ENCODE assay signal across 19 cellular contexts in the genomic region with DNA sequence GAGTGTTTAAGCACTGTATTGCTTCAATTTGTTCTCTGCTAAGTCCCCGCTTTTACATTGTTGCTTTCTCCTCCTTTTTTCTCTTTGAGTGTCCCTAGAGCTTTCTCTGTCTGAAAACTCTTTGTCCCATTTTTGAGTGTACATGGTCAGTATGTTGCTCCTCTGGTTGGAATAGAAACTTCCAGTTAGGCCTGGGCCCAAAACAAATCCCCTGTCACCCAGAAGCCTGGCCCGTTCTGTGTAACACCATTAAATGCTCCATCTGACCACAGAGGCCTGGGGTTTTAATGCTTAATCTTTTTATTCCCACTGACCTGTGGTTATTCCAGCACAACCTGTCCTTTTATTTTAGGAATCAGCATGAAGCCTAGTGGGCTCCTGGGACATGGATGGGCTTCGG.
"Had no signal": no experiment of that assay in that cellular context is flagged by ENCODE, and none has a peak within 500 bp of the region (broad histone marks: within the 10 kb centered on the region; RNA-seq: fewer than 3 reads in every experiment).

No MANE protein-coding gene starts in this region.

- H3K36me3 Mint-ChIP-seq: activated CD8-positive, alpha-beta memory T cell treated with anti-CD3 and anti-CD28 coated beads, Interleukin-2, amount 10 ng/mL, durations not matched to agents 7 days and 5 days; activated naive CD4-positive, alpha-beta T cell treated with anti-CD3 and anti-CD28 coated beads, Interleukin-2, amount 10 ng/mL, durations not matched to agents 7 days and 5 days; memory B cell; natural killer cell; stimulated activated naive B cell treated with anti-CD40 and anti-IgM and Interleukin-4, amounts not matched to agents 10 μg/mL and 1 μg/mL and 100 μg/mL, for 72 hours had no signal

- H3K9me3 Mint-ChIP-seq: activated naive CD4-positive, alpha-beta T cell treated with anti-CD3 and anti-CD28 coated beads, Interleukin-2, amount 10 ng/mL, durations not matched to agents 7 days and 5 days; activated T-helper 2 cell treated with anti-CD3 and anti-CD28 coated beads, Interferon-gamma antibody, Interleukin-2, Interleukin-4, amounts not matched to agents 10 μg/mL and 5 μg/mL and 100 μg/mL, durations not matched to agents 14 hours and 24 hours and 36 hours; central memory CD8-positive, alpha-beta T cell; memory B cell; natural killer cell had no signal

- DNase-seq: activated CD4-positive, alpha-beta T cell treated with anti-CD3 and anti-CD28 coated beads, Interleukin-2, amount 50 U/mL, for 4 hours; activated CD4-positive, CD25-positive, alpha-beta regulatory T cell treated with anti-CD3 and anti-CD28 coated beads, Interleukin-2, amount 50 U/mL, for 72 hours; activated CD8-positive, alpha-beta memory T cell treated with anti-CD3 and anti-CD28 coated beads, Interleukin-2, amount 10 ng/mL, durations not matched to agents 7 days and 5 days; activated naive CD4-positive, alpha-beta T cell treated with anti-CD3 and anti-CD28 coated beads, Interleukin-2, amount 10 ng/mL, durations not matched to agents 7 days and 5 days; activated T-cell treated with anti-CD3 and anti-CD28 coated beads, Interleukin-2, amount 50 U/mL, for 1 hour; body of pancreas; effector memory CD8-positive, alpha-beta T cell; natural killer cell; stimulated activated CD4-positive, alpha-beta T cell treated with anti-CD3 and anti-CD28 coated beads, Interleukin-2, amount 100 ng/mL, for 48 hours; stimulated activated naive B cell treated with anti-CD40 and anti-IgM and Interleukin-4, amounts not matched to agents 10 μg/mL and 1 μg/mL and 100 μg/mL, for 72 hours; SW 1271; upper lobe of right lung had no signal

- H3K4me1 ChIP-seq: body of pancreas, upper lobe of right lung had no signal

- H3K9me3 ChIP-seq: body of pancreas, mucosa of descending colon, neutrophil, upper lobe of right lung had no signal

- H3K36me3 ChIP-seq: neutrophil, upper lobe of right lung had no signal

- H3K27ac Mint-ChIP-seq: activated CD8-positive, alpha-beta memory T cell treated with anti-CD3 and anti-CD28 coated beads, Interleukin-2, amount 10 ng/mL, durations not matched to agents 7 days and 5 days; activated naive CD4-positive, alpha-beta T cell treated with anti-CD3 and anti-CD28 coated beads, Interleukin-2, amount 10 ng/mL, durations not matched to agents 7 days and 5 days; activated T-helper 2 cell treated with anti-CD3 and anti-CD28 coated beads, Interferon-gamma antibody, Interleukin-2, Interleukin-4, amounts not matched to agents 10 μg/mL and 5 μg/mL and 100 μg/mL, durations not matched to agents 14 hours and 24 hours and 36 hours; effector memory CD8-positive, alpha-beta T cell; memory B cell; natural killer cell; stimulated activated naive B cell treated with anti-CD40 and anti-IgM and Interleukin-4, amounts not matched to agents 10 μg/mL and 1 μg/mL and 100 μg/mL, for 72 hours had no signal

- H3K27me3 ChIP-seq: body of pancreas, upper lobe of right lung had no signal

- H3K27ac ChIP-seq: body of pancreas, epithelial cell of prostate, neutrophil, upper lobe of right lung had no signal

- ATAC-seq: activated CD8-positive, alpha-beta memory T cell treated with anti-CD3 and anti-CD28 coated beads, Interleukin-2, amount 10 ng/mL, durations not matched to agents 7 days and 5 days; body of pancreas; effector memory CD8-positive, alpha-beta T cell; left lobe of liver; natural killer cell; upper lobe of right lung had no signal

- H3K4me3 ChIP-seq: body of pancreas, mucosa of descending colon, upper lobe of right lung had no signal
